In the genomic region with DNA sequence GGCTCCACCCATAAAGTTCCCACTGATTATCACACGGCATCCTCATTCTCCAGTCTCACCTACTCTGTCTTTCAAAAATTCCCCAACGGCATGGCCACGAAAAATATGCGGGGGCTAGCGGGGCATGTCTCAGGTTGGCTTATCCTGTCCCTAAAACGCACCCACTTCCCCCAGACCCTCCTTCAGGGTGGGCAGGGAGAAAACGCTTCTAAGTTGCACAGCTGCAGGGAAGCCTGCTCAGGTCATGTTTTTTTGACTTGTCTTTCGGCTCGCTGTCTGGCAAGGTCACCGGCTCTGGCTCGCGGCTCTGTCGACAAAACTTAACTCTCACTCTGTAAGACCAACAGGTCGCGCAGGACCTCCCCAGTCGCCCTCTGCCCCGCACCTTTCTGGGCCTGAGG, we compare ENCODE assay signal across 8 cellular contexts. TPM values are rescaled to one million over a fixed set of nuclear protein-coding genes. Genes with fewer than 3 reads are reported as not detected.
DNase-seq lines count a peak whose midpoint lies in the region; ATAC-seq, FAIRE-seq and TF ChIP-seq lines count a peak whose summit lies in the region.

No MANE protein-coding gene starts in this region.

- H3K36me3 ChIP-seq in SK-N-SH (replicated peaks in 1 of 2; ENCODE audit: control insufficient read depth in 1 of 2, insufficient read depth in 2 of 2, low read length in 1 of 2) (peaks cover 46 to 49% of the 10 kb centered on the region in 2 experiments), kidney (ENCODE audit: control insufficient read depth in 1 of 2, insufficient read depth in 2 of 2, low read length in 2 of 2) (no peaks in the 10 kb centered on the region), tibial artery (no peaks in the 10 kb centered on the region)

- H3K4me3 Mint-ChIP-seq in activated T-helper 17 cell treated with anti-CD3 and anti-CD28 coated beads, Interleukin-2, amount 50 U/mL, for 72 hours, result peak overlapping the region; percentile 96

- H3K4me1 Mint-ChIP-seq in activated T-helper 17 cell treated with anti-CD3 and anti-CD28 coated beads, Interleukin-2, amount 50 U/mL, for 72 hours, result peaks cover 16% of the 10 kb centered on the region

- no peaks in the 10 kb centered on the region for H3K9me3 ChIP-seq in SK-N-SH
- H3K9me3 ChIP-seq in kidney (ENCODE audit: control insufficient read depth in 1 of 2, low read length in 2 of 2), result no peaks in the 10 kb centered on the region
- H3K9me3 ChIP-seq in tibial artery, result no peaks in the 10 kb centered on the region

- H3K4me3 ChIP-seq in SK-N-SH (ENCODE audit: low read depth in 2 of 2, low read length in 1 of 2), result peak overlapping the region; percentile 80 to 88
- H3K4me3 ChIP-seq in kidney (ENCODE audit: low read length in 2 of 2), result peak overlapping the region; percentile 93 to 95
- peak overlapping the region; percentile 84 to 94 for H3K4me3 ChIP-seq in tibial artery

- H3K4me2 ChIP-seq in SK-N-SH, result peak overlapping the region; percentile 91

- intact Hi-C loops in kidney (cut with DNase I) (no loop called here), tibial artery (cut with DNase I; ENCODE audit: low total_unique reads) (loop anchor here (5.0 to 10.0 kb wide), 4 partner anchors 140 to 308 kb away; a partner anchor contains a TSS)

- TF ChIP-seq RAD21 in SK-N-SH (IDR thresholded peaks at IDR 0.05; ENCODE audit: low read length), result no peak

- no peak for DNase-seq in SK-N-SH
- no peak for DNase-seq in kidney
- no peak for DNase-seq in tibial artery
- DNase-seq in SIG-M5 (lab: John Stamatoyannopoulos, UW), result no peak
- DNase-seq in foreskin melanocyte, result no peak

- H3K9ac ChIP-seq in SK-N-SH (peak overlapping the region; percentile 95), kidney (ENCODE audit: low read length in 2 of 2) (peak overlapping the region; percentile 28 to 90)

- no peaks in the 10 kb centered on the region for H3K9me2 ChIP-seq in SK-N-SH

- peaks cover 83% of the 10 kb centered on the region for H3K36me3 Mint-ChIP-seq in activated T-helper 17 cell treated with anti-CD3 and anti-CD28 coated beads, Interleukin-2, amount 50 U/mL, for 72 hours (ENCODE audit: low read depth)

- no peaks in the 10 kb centered on the region for H3K27me3 ChIP-seq in SK-N-SH (ENCODE audit: insufficient read depth)
- H3K27me3 ChIP-seq in tibial artery, result no peaks in the 10 kb centered on the region

- POLR2A ChIA-PET in SK-N-SH (lab: Yijun Ruan, JAX), result interaction anchor here (0.7 to 2.2 kb wide), 9 partner anchors 47 to 211 kb away, joined by 3 to 15 read pairs (median 5); no protein-coding TSS in a partner anchor

- 7% methylated on average over 16 of the region's 17 CpGs for WGBS in SK-N-SH (ENCODE audit: low lambda C conversion rate)

- H3K4me1 ChIP-seq in SK-N-SH (ENCODE audit: control insufficient read depth in 1 of 2, insufficient read depth in 2 of 2, low read depth in 1 of 2, low read length in 1 of 2) (peaks cover 33 to 43% of the 10 kb centered on the region in 2 experiments; a peak in 3 of 4 replicates), kidney (ENCODE audit: control insufficient read depth in 1 of 2, insufficient read depth in 1 of 2, low read depth in 1 of 2, low read length in 2 of 2) (peaks cover 1 to 2% of the 10 kb centered on the region in 2 donors), tibial artery (peaks cover 0 to 41% (median 15%) of the 10 kb centered on the region in 4 donors)

- no peak for TF ChIP-seq CTCF in SK-N-SH (IDR thresholded peaks at IDR 0.05)
- no peak for TF ChIP-seq CTCF in kidney (IDR thresholded peaks at IDR 0.05; ENCODE audit: borderline replicate concordance, extremely low read depth, insufficient read depth)
- TF ChIP-seq CTCF in tibial artery (IDR thresholded peaks at IDR 0.05), result no peak

- CTCF ChIA-PET in SK-N-SH (lab: Yijun Ruan, JAX), result interaction anchor here (0.6 to 5.2 kb wide), 69 partner anchors 10 to 289 kb away, joined by 3 to 96 read pairs (median 5); a partner anchor contains a TSS

- H2AFZ ChIP-seq in SK-N-SH (ENCODE audit: low read depth), result no peak overlapping the region; the same call in 1 of the 2 replicates

- peaks cover 12% of the 10 kb centered on the region for H4K20me1 ChIP-seq in SK-N-SH (ENCODE audit: insufficient read depth)

- no peak for FAIRE-seq in kidney (lab: Jason Lieb, UNC)

- H3F3A ChIP-seq in SK-N-SH (replicated peaks; ENCODE audit: insufficient read depth), result peaks cover 38% of the 10 kb centered on the region

- ATAC-seq in SK-N-SH treated with all-trans-retinoic acid at 6 μM for 48 hours, result no peak; the same call in 2 of the 3 replicates
- peak; percentile 5 for ATAC-seq in HG03045 (IDR thresholded peaks at IDR 0.05; ENCODE audit: unreplicated experiment)
- ATAC-seq in activated T-helper 17 cell treated with anti-CD3 and anti-CD28 coated beads, Interleukin-2, amount 50 U/mL, for 72 hours (replicated peaks), result peak; percentile 12

- no peak for TF ChIP-seq EP300 in SK-N-SH (IDR thresholded peaks at IDR 0.05; ENCODE audit: borderline replicate concordance in 1 of 2, low read depth in 1 of 2, low read length in 1 of 2)

- H3K27ac Mint-ChIP-seq in activated T-helper 17 cell treated with anti-CD3 and anti-CD28 coated beads, Interleukin-2, amount 50 U/mL, for 72 hours, result peak overlapping the region; percentile 98

- H3K27ac ChIP-seq in SK-N-SH (ENCODE audit: low read depth in 2 of 2, low read length in 1 of 2), result peak overlapping the region; percentile 95 to 96
- peak overlapping the region; percentile 87 to 94 for H3K27ac ChIP-seq in kidney (ENCODE audit: low read depth in 2 of 2, low read length in 2 of 2)
- peak overlapping the region; percentile 88 to 92 for H3K27ac ChIP-seq in tibial artery

- H3K27me3 Mint-ChIP-seq in activated T-helper 17 cell treated with anti-CD3 and anti-CD28 coated beads, Interleukin-2, amount 50 U/mL, for 72 hours, result no peaks in the 10 kb centered on the region

- no peaks in the 10 kb centered on the region for H3K9me3 Mint-ChIP-seq in activated T-helper 17 cell treated with anti-CD3 and anti-CD28 coated beads, Interleukin-2, amount 50 U/mL, for 72 hours

- H3K79me2 ChIP-seq in SK-N-SH (ENCODE audit: insufficient read depth), result peaks cover 85% of the 10 kb centered on the region

TF ChIP-seq in SK-N-SH, 30 proteins besides CTCF, POLR2A, EP300 and RAD21 (continues in another document):
- TF ChIP-seq ELF1 (IDR thresholded peaks at IDR 0.05) (no peak), RFX5 (IDR thresholded peaks at IDR 0.05; ENCODE audit: low read length) (no peak), JUND (IDR thresholded peaks at IDR 0.05) (no peak), MEF2A (IDR thresholded peaks at IDR 0.05; ENCODE audit: borderline replicate concordance, low read depth) (no peak), SMC3 (IDR thresholded peaks at IDR 0.05; ENCODE audit: low read depth, low read length) (no peak), CHD2 (IDR thresholded peaks at IDR 0.05; ENCODE audit: low read length, partially characterized antibody) (no peak)
- TF ChIP-seq, protein P1, sequence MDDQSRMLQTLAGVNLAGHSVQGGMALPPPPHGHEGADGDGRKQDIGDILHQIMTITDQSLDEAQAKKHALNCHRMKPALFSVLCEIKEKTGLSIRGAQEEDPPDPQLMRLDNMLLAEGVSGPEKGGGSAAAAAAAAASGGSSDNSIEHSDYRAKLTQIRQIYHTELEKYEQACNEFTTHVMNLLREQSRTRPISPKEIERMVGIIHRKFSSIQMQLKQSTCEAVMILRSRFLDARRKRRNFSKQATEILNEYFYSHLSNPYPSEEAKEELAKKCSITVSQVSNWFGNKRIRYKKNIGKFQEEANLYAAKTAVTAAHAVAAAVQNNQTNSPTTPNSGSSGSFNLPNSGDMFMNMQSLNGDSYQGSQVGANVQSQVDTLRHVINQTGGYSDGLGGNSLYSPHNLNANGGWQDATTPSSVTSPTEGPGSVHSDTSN (IDR thresholded peaks at IDR 0.05), result no peak

TF ChIP-seq in SK-N-SH treated with all-trans-retinoic acid at 6 μM for 48 hours, 23 proteins besides CTCF, POLR2A, EP300 and RAD21 (continues in another document):
- no peak for TF ChIP-seq RARB (CRISPR knock-in tag; IDR thresholded peaks at IDR 0.05)
- TF ChIP-seq ARNTL (CRISPR knock-in tag; IDR thresholded peaks at IDR 0.05; ENCODE audit: borderline replicate concordance, low read depth), result no peak
- TF ChIP-seq, protein P2, sequence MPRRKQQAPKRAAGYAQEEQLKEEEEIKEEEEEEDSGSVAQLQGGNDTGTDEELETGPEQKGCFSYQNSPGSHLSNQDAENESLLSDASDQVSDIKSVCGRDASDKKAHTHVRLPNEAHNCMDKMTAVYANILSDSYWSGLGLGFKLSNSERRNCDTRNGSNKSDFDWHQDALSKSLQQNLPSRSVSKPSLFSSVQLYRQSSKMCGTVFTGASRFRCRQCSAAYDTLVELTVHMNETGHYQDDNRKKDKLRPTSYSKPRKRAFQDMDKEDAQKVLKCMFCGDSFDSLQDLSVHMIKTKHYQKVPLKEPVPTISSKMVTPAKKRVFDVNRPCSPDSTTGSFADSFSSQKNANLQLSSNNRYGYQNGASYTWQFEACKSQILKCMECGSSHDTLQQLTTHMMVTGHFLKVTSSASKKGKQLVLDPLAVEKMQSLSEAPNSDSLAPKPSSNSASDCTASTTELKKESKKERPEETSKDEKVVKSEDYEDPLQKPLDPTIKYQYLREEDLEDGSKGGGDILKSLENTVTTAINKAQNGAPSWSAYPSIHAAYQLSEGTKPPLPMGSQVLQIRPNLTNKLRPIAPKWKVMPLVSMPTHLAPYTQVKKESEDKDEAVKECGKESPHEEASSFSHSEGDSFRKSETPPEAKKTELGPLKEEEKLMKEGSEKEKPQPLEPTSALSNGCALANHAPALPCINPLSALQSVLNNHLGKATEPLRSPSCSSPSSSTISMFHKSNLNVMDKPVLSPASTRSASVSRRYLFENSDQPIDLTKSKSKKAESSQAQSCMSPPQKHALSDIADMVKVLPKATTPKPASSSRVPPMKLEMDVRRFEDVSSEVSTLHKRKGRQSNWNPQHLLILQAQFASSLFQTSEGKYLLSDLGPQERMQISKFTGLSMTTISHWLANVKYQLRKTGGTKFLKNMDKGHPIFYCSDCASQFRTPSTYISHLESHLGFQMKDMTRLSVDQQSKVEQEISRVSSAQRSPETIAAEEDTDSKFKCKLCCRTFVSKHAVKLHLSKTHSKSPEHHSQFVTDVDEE (CRISPR knock-in tag; IDR thresholded peaks at IDR 0.05), result no peak
- TF ChIP-seq TOX (CRISPR knock-in tag; IDR thresholded peaks at IDR 0.05; ENCODE audit: borderline replicate concordance), result no peak
- no peak for TF ChIP-seq ZNF565 (CRISPR knock-in tag; conservative IDR thresholded peaks at IDR 0.05; ENCODE audit: low read depth)
- TF ChIP-seq GLIS3 (CRISPR knock-in tag; IDR thresholded peaks at IDR 0.05), result no peak

RNA-seq across cellular contexts. Expression of a gene that starts 3.8 kb away (rescaled TPM):
- polyA plus RNA-seq in SK-N-SH (2012; rRNA removed) (30.3 and 33.2 TPM in 2 replicates), kidney (ENCODE audit: insufficient read depth, low read depth, low replicate concordance) (3.6 TPM)
- polyA plus RNA-seq in SK-N-SH (2012; cell fraction: cytosol; rRNA removed), result 29.6 and 31.5 TPM in 2 replicates
- polyA plus RNA-seq in SK-N-SH (2012; cell fraction: nucleus; rRNA removed), result 53.3 and 69.9 TPM in 2 replicates
- total RNA-seq in activated T-helper 17 cell treated with anti-CD3 and anti-CD28 coated beads, Interleukin-2, amount 50 U/mL, for 72 hours, result 100 to 1,000 TPM; 151 to 222 TPM
- total RNA-seq in kidney, result 20.8 TPM
